Comparison of ENCODE assay signal across 22 cellular contexts in the genomic region with DNA sequence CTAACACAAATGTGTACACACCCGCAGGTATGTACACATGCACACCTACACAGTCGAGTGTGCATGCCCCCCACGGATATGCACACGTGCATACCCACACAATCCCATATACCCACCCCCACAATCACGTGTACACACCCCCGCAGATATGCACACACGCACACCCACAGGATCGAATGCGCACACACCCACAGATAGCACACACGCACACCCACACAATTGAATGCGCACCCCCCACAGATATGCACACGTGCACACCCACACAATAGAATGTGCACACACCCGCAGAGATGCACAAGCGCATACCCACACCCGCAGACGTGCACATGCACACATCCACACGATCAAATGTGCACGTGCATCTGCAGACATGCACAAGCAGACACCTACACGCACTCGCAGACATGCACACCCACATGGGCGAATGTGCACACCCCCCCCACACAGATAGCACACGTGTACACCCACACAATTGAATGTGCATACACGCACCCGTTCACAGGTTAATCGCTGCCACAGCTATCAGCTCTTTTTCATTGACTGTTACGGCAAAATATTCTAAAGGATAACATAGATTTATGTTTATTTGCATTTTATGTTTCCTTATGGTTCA. TPM values are rescaled to one million over a fixed set of nuclear protein-coding genes. Genes with fewer than 3 reads are reported as not detected.
DNase-seq lines count a peak whose midpoint lies in the region; ATAC-seq and TF ChIP-seq lines count a peak whose summit lies in the region.
"Had no signal": no experiment of that assay in that cellular context is flagged by ENCODE, and none has a peak within 500 bp of the region (broad histone marks: within the 10 kb centered on the region; RNA-seq: fewer than 3 reads in every experiment).

No MANE protein-coding gene starts in this region.

- H3K36me3 Mint-ChIP-seq in activated naive CD4-positive, alpha-beta T cell treated with anti-CD3 and anti-CD28 coated beads, Interleukin-2, amount 50 U/mL, for 24 hours: peaks cover 8% of the 10 kb centered on the region
- H3K36me3 Mint-ChIP-seq in activated naive CD4-positive, alpha-beta T cell treated with anti-CD3 and anti-CD28 coated beads, Interleukin-2, amount 50 U/mL, for 72 hours: peaks cover 21 to 26% of the 10 kb centered on the region in 2 donors
- H3K36me3 Mint-ChIP-seq in chondrocyte (ENCODE audit: low read depth) (peaks cover 14% of the 10 kb centered on the region), neural progenitor cell (peaks cover 40% of the 10 kb centered on the region)

- H3K4me1 Mint-ChIP-seq in activated naive CD4-positive, alpha-beta T cell treated with anti-CD3 and anti-CD28 coated beads, Interleukin-2, amount 50 U/mL, for 24 hours: no peaks in the 10 kb centered on the region
- no peaks in the 10 kb centered on the region for H3K4me1 Mint-ChIP-seq in chondrocyte (ENCODE audit: low read depth)
- peaks cover 15% of the 10 kb centered on the region for H3K4me1 Mint-ChIP-seq in neural progenitor cell
- H3K4me1 Mint-ChIP-seq: CD14-positive monocyte had no signal

- intact Hi-C loops in sigmoid colon (cut with DNase I): no loop called here

- no peaks in the 10 kb centered on the region for H3K27me3 Mint-ChIP-seq in activated naive CD4-positive, alpha-beta T cell treated with anti-CD3 and anti-CD28 coated beads, Interleukin-2, amount 50 U/mL, for 24 hours
- H3K27me3 Mint-ChIP-seq in chondrocyte (ENCODE audit: low read depth) (no peaks in the 10 kb centered on the region), neural progenitor cell (ENCODE audit: insufficient read depth, low read depth) (peaks cover 8% of the 10 kb centered on the region)

- no peak for DNase-seq in activated naive CD4-positive, alpha-beta T cell treated with anti-CD3 and anti-CD28 coated beads, Interleukin-2, amount 50 U/mL, for 72 hours (ENCODE audit: low spot score in 2 of 2)
- DNase-seq in chondrocyte (ENCODE audit: low spot score): peak; percentile 66
- DNase-seq in neural progenitor cell (ENCODE audit: low spot score): no peak
- DNase-seq in sigmoid colon: peak; percentile 53
- no peak for DNase-seq in NCI-H748 treated with DMSO at 0.1 percent for 48 hours (lab: John Stamatoyannopoulos, UW)
- DNase-seq in hippocampal formation (lab: John Stamatoyannopoulos, UW): no peak
- DNase-seq: CD8-positive, alpha-beta T cell; COR-L47; DMS153; DMS79 treated with DMSO at 0.1 percent for 48 hours; EL; GOT3; HFFc6 had no signal

- peaks cover under 1% of the 10 kb centered on the region for H3K79me2 ChIP-seq in neural progenitor cell (ENCODE audit: low read depth)

- H3K4me3 ChIP-seq in neural progenitor cell: no peak overlapping the region
- H3K4me3 ChIP-seq in sigmoid colon: no peak overlapping the region
- H3K4me3 ChIP-seq: HAP-1 had no signal

- peaks cover 4% of the 10 kb centered on the region for H3F3A ChIP-seq in neural progenitor cell (ENCODE audit: low read depth)

- 96 to 97% methylated on average over 26 of the region's 26 CpGs for whole genome bisulfite sequencing in sigmoid colon, 2 donors

- H3K27me3 ChIP-seq in neural progenitor cell: no peaks in the 10 kb centered on the region
- no peaks in the 10 kb centered on the region for H3K27me3 ChIP-seq in sigmoid colon

- no peak overlapping the region for H3K27ac ChIP-seq in neural progenitor cell
- H3K27ac ChIP-seq in sigmoid colon: no peak overlapping the region
- H3K27ac ChIP-seq: 22Rv1 had no signal

- TF ChIP-seq CTCF in chondrocyte (IDR thresholded peaks at IDR 0.05): no peak
- TF ChIP-seq CTCF in neural progenitor cell (IDR thresholded peaks at IDR 0.05): no peak
- no peak for TF ChIP-seq CTCF in sigmoid colon (IDR thresholded peaks at IDR 0.05)

- peaks cover 6% of the 10 kb centered on the region for H4K20me1 ChIP-seq in neural progenitor cell (ENCODE audit: low read depth)

- H3K36me3 ChIP-seq in neural progenitor cell (no peaks in the 10 kb centered on the region), sigmoid colon (no peaks in the 10 kb centered on the region)

- H3K4me3 Mint-ChIP-seq in activated naive CD4-positive, alpha-beta T cell treated with anti-CD3 and anti-CD28 coated beads, Interleukin-2, amount 50 U/mL, for 24 hours: no peak overlapping the region
- no peak overlapping the region for H3K4me3 Mint-ChIP-seq in chondrocyte (ENCODE audit: unreplicated experiment)
- peak overlapping the region; percentile 9 for H3K4me3 Mint-ChIP-seq in neural progenitor cell
- H3K4me3 Mint-ChIP-seq: CD14-positive monocyte; CD8-positive, alpha-beta T cell; HFFc6 had no signal

- H3K9me3 ChIP-seq in neural progenitor cell (ENCODE audit: low read depth) (no peaks in the 10 kb centered on the region), sigmoid colon (no peaks in the 10 kb centered on the region)
- H3K9me3 ChIP-seq: HAP-1 had no signal

- TF ChIP-seq EP300 in sigmoid colon (IDR thresholded peaks at IDR 0.05): no peak

- no peak overlapping the region for H3K9ac ChIP-seq in neural progenitor cell

- no peak overlapping the region for H2AFZ ChIP-seq in neural progenitor cell (replicated peaks)

- peak overlapping the region; percentile 15 for H3K27ac Mint-ChIP-seq in activated naive CD4-positive, alpha-beta T cell treated with anti-CD3 and anti-CD28 coated beads, Interleukin-2, amount 50 U/mL, for 24 hours
- no peak overlapping the region for H3K27ac Mint-ChIP-seq in activated naive CD4-positive, alpha-beta T cell treated with anti-CD3 and anti-CD28 coated beads, Interleukin-2, amount 50 U/mL, for 72 hours
- H3K27ac Mint-ChIP-seq in chondrocyte (ENCODE audit: unreplicated experiment): no peak overlapping the region
- no peak overlapping the region for H3K27ac Mint-ChIP-seq in neural progenitor cell
- H3K27ac Mint-ChIP-seq: CD8-positive, alpha-beta T cell; HFFc6 had no signal

- H3K9me3 Mint-ChIP-seq in activated naive CD4-positive, alpha-beta T cell treated with anti-CD3 and anti-CD28 coated beads, Interleukin-2, amount 50 U/mL, for 24 hours: no peaks in the 10 kb centered on the region
- no peaks in the 10 kb centered on the region for H3K9me3 Mint-ChIP-seq in activated naive CD4-positive, alpha-beta T cell treated with anti-CD3 and anti-CD28 coated beads, Interleukin-2, amount 50 U/mL, for 72 hours
- no peaks in the 10 kb centered on the region for H3K9me3 Mint-ChIP-seq in chondrocyte (ENCODE audit: low read depth)
- peaks cover 6% of the 10 kb centered on the region for H3K9me3 Mint-ChIP-seq in neural progenitor cell
- H3K9me3 Mint-ChIP-seq: CD8-positive, alpha-beta T cell; HFFc6 had no signal

- no peaks in the 10 kb centered on the region for H3K4me1 ChIP-seq in neural progenitor cell
- H3K4me1 ChIP-seq in sigmoid colon: peaks cover 0 to 11% (median 6%) of the 10 kb centered on the region in 4 donors
- H3K4me1 ChIP-seq: HAP-1 had no signal

- TF ChIP-seq POLR2A in sigmoid colon (IDR thresholded peaks at IDR 0.05): no peak

- no peak for ATAC-seq in activated naive CD4-positive, alpha-beta T cell treated with anti-CD3 and anti-CD28 coated beads, Interleukin-2, amount 50 U/mL, for 72 hours
- ATAC-seq in GM19035 (IDR thresholded peaks at IDR 0.05; ENCODE audit: unreplicated experiment): no peak
- ATAC-seq: CD8-positive, alpha-beta T cell; HepG2 had no signal

- no peak overlapping the region for H3K4me2 ChIP-seq in neural progenitor cell

RNA-seq across cellular contexts. Expression of gene ZNF750, which starts 10.8 kb away (rescaled TPM):
- total RNA-seq in activated naive CD4-positive, alpha-beta T cell treated with anti-CD3 and anti-CD28 coated beads, Interleukin-2, amount 50 U/mL, for 72 hours: not detected
- total RNA-seq in chondrocyte (not detected in 3 replicates), neural progenitor cell (ENCODE audit: low replicate concordance) (not detected in 2 replicates), sigmoid colon (not detected)
- polyA plus RNA-seq in sigmoid colon: under 1 TPM in 1 of 3 donors, not detected in 2; 0.01 TPM
- total RNA-seq: A673; CD8-positive, alpha-beta T cell; HepG2; HFFc6; HT1080 had no signal
- polyA plus RNA-seq: BJ, CD14-positive monocyte, HepG2 had no signal

Comparison
In these comparisons a context has a peak if more than half of its experiments do, and no peak if none do; other contexts are left out.
1. DNase-seq: peak in chondrocyte (single experiment) and sigmoid colon (single experiment); none in activated naive CD4-positive, alpha-beta T cell treated with anti-CD3 and anti-CD28 coated beads, Interleukin-2, amount 50 U/mL, for 72 hours (0 of 2), neural progenitor cell (single experiment), NCI-H748 treated with DMSO at 0.1 percent for 48 hours (single experiment) and hippocampal formation (0 of 2).